In genomic region chr2:148658807-148659722, GRCh38 we compare ENCODE assay signal across 8 cellular contexts. TPM values are rescaled to one million over a fixed set of nuclear protein-coding genes. Genes with fewer than 3 reads are reported as not detected.
DNase-seq lines count a peak whose midpoint lies in the region; ATAC-seq lines count a peak whose summit lies in the region.

No MANE protein-coding gene starts in this region.

- H3K9ac ChIP-seq in neuronal stem cell (ENCODE audit: low read depth, low read length, poor library complexity): no peak overlapping the region

- H3K36me3 Mint-ChIP-seq in activated T-cell treated with anti-CD3 and anti-CD28 coated beads, Interleukin-2, amount 50 U/mL, for 72 hours (ENCODE audit: insufficient read depth in 2 of 2): peaks cover 0 to 7% of the 10 kb centered on the region in 2 donors

- no CpG with 5 or more reads among the region's 2 CpGs for WGBS in neuronal stem cell (ENCODE audit: extremely low coverage in 2 of 2, insufficient read length in 2 of 2, insufficient replicate concordance in 1 of 2), 2 donors

- H3K18ac ChIP-seq in neuronal stem cell (ENCODE audit: low read length): no peak overlapping the region

- H3K14ac ChIP-seq in neuronal stem cell (ENCODE audit: low read length): no peak overlapping the region

- no peak for DNase-seq in activated T-cell treated with anti-CD3 and anti-CD28 coated beads, Interleukin-2, amount 50 U/mL, for 72 hours
- DNase-seq in activated T-cell treated with anti-CD3 and anti-CD28 coated beads, Interleukin-2, amount 50 U/mL, for 48 hours: no peak
- DNase-seq in RPMI8226 (peak; percentile 58), hepatic stellate cell (ENCODE audit: low spot score) (peak; percentile 18), left lobe of liver (ENCODE audit: low spot score) (no peak), cerebellum (ENCODE audit: low spot score) (no peak), neuronal stem cell (ENCODE audit: low spot score) (no peak)

- H3K27me3 ChIP-seq in neuronal stem cell (ENCODE audit: control insufficient read depth in 3 of 3, insufficient read depth in 3 of 3, low read depth in 1 of 3, low read length in 3 of 3): no peaks in the 10 kb centered on the region

- no peaks in the 10 kb centered on the region for H3K79me1 ChIP-seq in neuronal stem cell (ENCODE audit: low read depth, low read length)

- no peaks in the 10 kb centered on the region for H3K9me3 Mint-ChIP-seq in activated T-cell treated with anti-CD3 and anti-CD28 coated beads, Interleukin-2, amount 50 U/mL, for 72 hours

- H3K27ac Mint-ChIP-seq in activated T-cell treated with anti-CD3 and anti-CD28 coated beads, Interleukin-2, amount 50 U/mL, for 72 hours: peak overlapping the region; percentile 96

- no peak overlapping the region for H2AFZ ChIP-seq in neuronal stem cell (ENCODE audit: low read length)

- H2BK12ac ChIP-seq in neuronal stem cell (ENCODE audit: low read length): no peak overlapping the region

- H3K27ac ChIP-seq in neuronal stem cell (replicated peaks; ENCODE audit: low read length): no peak overlapping the region

- no peak overlapping the region for H2BK5ac ChIP-seq in neuronal stem cell (ENCODE audit: low read length)

- peaks cover 0 to 3% of the 10 kb centered on the region in 2 donors for H3K4me1 ChIP-seq in neuronal stem cell (ENCODE audit: control insufficient read depth in 2 of 2, insufficient read depth in 1 of 2, low read depth in 1 of 2, low read length in 2 of 2)

- no peaks in the 10 kb centered on the region for H3K27me3 Mint-ChIP-seq in activated T-cell treated with anti-CD3 and anti-CD28 coated beads, Interleukin-2, amount 50 U/mL, for 72 hours (ENCODE audit: low read depth)

- H4K8ac ChIP-seq in neuronal stem cell (ENCODE audit: low read depth, low read length): no peak overlapping the region

- no peak overlapping the region for H4K91ac ChIP-seq in neuronal stem cell (ENCODE audit: low read depth, low read length, poor library complexity)

- H3K36me3 ChIP-seq in neuronal stem cell (replicated peaks in 1 of 2; ENCODE audit: control insufficient read depth in 2 of 2, insufficient read depth in 2 of 2, low read length in 2 of 2): no peaks in the 10 kb centered on the region

- ATAC-seq in activated T-cell treated with anti-CD3 and anti-CD28 coated beads, Interleukin-2, amount 50 U/mL, for 72 hours (replicated peaks in 1 of 2): peak; percentile 87 to 93
- ATAC-seq in HG02981 (IDR thresholded peaks at IDR 0.05; ENCODE audit: unreplicated experiment): peak; percentile 97
- ATAC-seq in left lobe of liver: no peak

- H3K4ac ChIP-seq in neuronal stem cell (ENCODE audit: low read length): no peak overlapping the region

- no peak overlapping the region for H2BK120ac ChIP-seq in neuronal stem cell (ENCODE audit: low read depth, low read length)

- no peak overlapping the region for H2BK15ac ChIP-seq in neuronal stem cell (ENCODE audit: low read length)

- no peak overlapping the region for H3K4me3 ChIP-seq in neuronal stem cell (ENCODE audit: low read length in 2 of 2)

- no peaks in the 10 kb centered on the region for H3K9me3 ChIP-seq in neuronal stem cell (replicated peaks in 1 of 2; ENCODE audit: control insufficient read depth in 2 of 2, insufficient read depth in 1 of 2, low read depth in 1 of 2, low read length in 2 of 2)

- no peak overlapping the region for H3K23ac ChIP-seq in neuronal stem cell (ENCODE audit: low read depth, low read length, poor library complexity)

- H3K4me1 Mint-ChIP-seq in activated T-cell treated with anti-CD3 and anti-CD28 coated beads, Interleukin-2, amount 50 U/mL, for 72 hours (ENCODE audit: low read depth): peaks cover 72% of the 10 kb centered on the region

- H3K4me3 Mint-ChIP-seq in activated T-cell treated with anti-CD3 and anti-CD28 coated beads, Interleukin-2, amount 50 U/mL, for 72 hours: peak overlapping the region; percentile 43 to 78

- H2AK5ac ChIP-seq in neuronal stem cell (ENCODE audit: low read depth, low read length): no peak overlapping the region

- H3K4me2 ChIP-seq in neuronal stem cell (ENCODE audit: insufficient read depth, low read length, poor library complexity, severe bottlenecking): no peak overlapping the region

RNA-seq across cellular contexts. Expression of gene EPC2, which starts 14.5 kb away (rescaled TPM):
- 10 to 100 TPM; 33.2 to 37.2 TPM for total RNA-seq in activated T-cell treated with anti-CD3 and anti-CD28 coated beads, Interleukin-2, amount 50 U/mL, for 72 hours
- 6.9 TPM for total RNA-seq in left lobe of liver
- total RNA-seq in cerebellum: 77.9 TPM
- 19.9 TPM for polyA plus RNA-seq in neuronal stem cell (2013, experiment 1 of 2)
- polyA plus RNA-seq in neuronal stem cell (2013, experiment 2 of 2): 20.6 TPM

Comparison
In these comparisons a context has a peak if more than half of its experiments do, and no peak if none do; other contexts are left out.
1. DNase-seq: peak in RPMI8226 (single experiment) and hepatic stellate cell (single experiment); none in activated T-cell treated with anti-CD3 and anti-CD28 coated beads, Interleukin-2, amount 50 U/mL, for 72 hours (0 of 2), activated T-cell treated with anti-CD3 and anti-CD28 coated beads, Interleukin-2, amount 50 U/mL, for 48 hours (0 of 2), left lobe of liver (single experiment), cerebellum (single experiment) and neuronal stem cell (single experiment).